Comparison of ENCODE assay signal across 8 cellular contexts in the genomic region with DNA sequence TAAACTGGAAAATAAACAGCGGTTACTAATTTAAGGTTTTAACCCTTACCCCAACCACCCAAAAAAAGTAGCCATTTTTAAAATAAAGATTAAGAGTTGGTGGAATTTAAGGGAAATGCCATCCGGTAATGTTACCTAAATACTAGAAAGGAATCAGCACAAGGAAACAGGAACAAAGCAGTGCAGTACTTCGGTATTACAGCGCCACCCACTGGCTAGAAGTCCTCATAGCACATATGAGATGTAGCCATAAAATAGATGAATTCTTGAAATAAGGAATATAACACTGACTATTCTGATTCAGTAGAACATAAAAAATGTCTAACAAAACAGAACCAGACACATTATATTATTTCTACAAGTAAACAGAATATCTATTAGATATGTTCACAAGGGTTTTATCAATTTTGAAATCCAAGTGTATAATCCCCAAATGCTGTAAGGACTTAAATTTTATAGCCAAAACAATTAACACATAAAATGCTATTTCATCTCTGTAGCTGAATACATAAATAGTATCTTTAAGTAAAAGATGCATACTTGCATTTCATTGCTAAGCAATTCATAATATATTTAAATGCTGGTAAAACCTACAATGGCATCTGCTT. TPM values are rescaled to one million over a fixed set of nuclear protein-coding genes. Genes with fewer than 3 reads are reported as not detected.
A peak's percentile ranks its signal among the peaks of the same experiment; 100 is the strongest.
DNase-seq lines count a peak whose midpoint lies in the region; ATAC-seq, FAIRE-seq and TF ChIP-seq lines count a peak whose summit lies in the region.

No MANE protein-coding gene starts in this region.

- peak; percentile 83 for TF ChIP-seq CTCF in GM06990 (IDR thresholded peaks at IDR 0.05; ENCODE audit: insufficient read depth, low read length, poor library complexity, severe bottlenecking)

- no peak overlapping the region for H3K4me3 Mint-ChIP-seq in activated naive CD4-positive, alpha-beta T cell treated with anti-CD3 and anti-CD28 coated beads for 36 hours

- no peak for TF ChIP-seq POLR2A in H54 (IDR thresholded peaks at IDR 0.05; ENCODE audit: low read depth, low read length)

- no peaks in the 10 kb centered on the region for H3K36me3 Mint-ChIP-seq in activated naive CD4-positive, alpha-beta T cell treated with anti-CD3 and anti-CD28 coated beads for 36 hours (ENCODE audit: low read depth)

- no peaks in the 10 kb centered on the region for H3K27me3 ChIP-seq in GM06990 (replicated peaks; ENCODE audit: control insufficient read depth, insufficient read depth, low read length)
- no peaks in the 10 kb centered on the region for H3K27me3 ChIP-seq in MG63
- H3K27me3 ChIP-seq in SJSA1 (replicated peaks), result no peaks in the 10 kb centered on the region

- peak; percentile 21 for DNase-seq in GM06990 (ENCODE audit: extremely low read depth, insufficient read length)
- peak; percentile 17 for DNase-seq in H54 (ENCODE audit: insufficient read length, low spot score)
- peak; percentile 37 for DNase-seq in MG63
- DNase-seq in SJSA1 (ENCODE audit: low read depth in 1 of 2, low spot score in 2 of 2), result peak; percentile 60 to 65
- peak; percentile 81 for DNase-seq in activated naive CD4-positive, alpha-beta T cell treated with anti-CD3 and anti-CD28 coated beads for 36 hours
- DNase-seq in Right ventricle myocardium superior, result peak; percentile 71
- DNase-seq in pulmonary artery endothelial cell (ENCODE audit: low read depth, low spot score), result peak; percentile 29
- DNase-seq in mesenteric fat pad (ENCODE audit: low spot score), result no peak

- peak; percentile 86 for FAIRE-seq in H54 (lab: Jason Lieb, UNC)

- H3K4me3 ChIP-seq in GM06990 (replicated peaks; ENCODE audit: low read depth, low read length) (no peak overlapping the region), MG63 (no peak overlapping the region), SJSA1 (no peak overlapping the region)

- H3K27ac Mint-ChIP-seq in activated naive CD4-positive, alpha-beta T cell treated with anti-CD3 and anti-CD28 coated beads for 36 hours, result no peak overlapping the region

- peaks cover 2% of the 10 kb centered on the region for H3K27me3 Mint-ChIP-seq in activated naive CD4-positive, alpha-beta T cell treated with anti-CD3 and anti-CD28 coated beads for 36 hours (ENCODE audit: low read depth)

- H3K27ac ChIP-seq in SJSA1, result no peak overlapping the region

- H3K9me3 ChIP-seq in MG63, result peaks cover 2% of the 10 kb centered on the region; the same call in 1 of the 2 replicates
- no peaks in the 10 kb centered on the region for H3K9me3 ChIP-seq in SJSA1 (replicated peaks)

- H3K4me1 ChIP-seq in SJSA1 (replicated peaks), result no peaks in the 10 kb centered on the region

- H3K9me3 Mint-ChIP-seq in activated naive CD4-positive, alpha-beta T cell treated with anti-CD3 and anti-CD28 coated beads for 36 hours, result no peaks in the 10 kb centered on the region

- intact Hi-C loops in activated naive CD4-positive, alpha-beta T cell treated with anti-CD3 and anti-CD28 coated beads for 36 hours (cut with micrococcal nuclease), result loop anchor here (1.0 to 5.0 kb wide), 5 partner anchors 226 to 1655 kb away; no protein-coding TSS in a partner anchor
- intact Hi-C loops in Right ventricle myocardium superior (cut with DNase I), result loop anchor here (5.0 to 10.0 kb wide), 2 partner anchors 173 to 530 kb away; no protein-coding TSS in a partner anchor

- H3K36me3 ChIP-seq in GM06990 (ENCODE audit: control insufficient read depth, insufficient read depth, low read length) (peaks cover 4% of the 10 kb centered on the region), MG63 (no peaks in the 10 kb centered on the region), SJSA1 (no peaks in the 10 kb centered on the region)

- CTCF ChIA-PET in activated naive CD4-positive, alpha-beta T cell treated with anti-CD3 and anti-CD28 coated beads for 36 hours (lab: Charles Lee), result interaction anchor here (0.9 to 1.2 kb wide), 3 partner anchors 11 to 625 kb away, joined by 3 to 4 read pairs (median 3); no protein-coding TSS in a partner anchor

- ATAC-seq in Right ventricle myocardium superior (ENCODE audit: poor library complexity), result peak; percentile 92

- H3K4me1 Mint-ChIP-seq in activated naive CD4-positive, alpha-beta T cell treated with anti-CD3 and anti-CD28 coated beads for 36 hours (ENCODE audit: low read depth), result peaks cover 2% of the 10 kb centered on the region

RNA-seq across cellular contexts. Expression of gene FRRS1, which starts 58.8 kb away (rescaled TPM):
- total RNA-seq in MG63 (2014; rRNA removed; shearing (Covaris generic); ENCODE audit: low replicate concordance), result 4.1 and 7.8 TPM in 2 replicates
- 4.0 and 11.4 TPM in 2 replicates for total RNA-seq in SJSA1 (2014; rRNA removed; shearing (Covaris generic))
- under 1 TPM; 0.32 to 0.52 TPM for total RNA-seq in activated naive CD4-positive, alpha-beta T cell treated with anti-CD3 and anti-CD28 coated beads for 36 hours
- total RNA-seq in Right ventricle myocardium superior, result 2.7 TPM
- total RNA-seq in pulmonary artery endothelial cell, result 1.4 and 3.0 TPM in 2 replicates
- total RNA-seq in mesenteric fat pad, result 6.0 TPM
